In genomic region chr6:41700577-41701347, GRCh38 we compare ENCODE assay signal across 14 cellular contexts. TPM values are rescaled to one million over a fixed set of nuclear protein-coding genes. Genes with fewer than 3 reads are reported as not detected.
A peak's percentile ranks its signal among the peaks of the same experiment; 100 is the strongest.
DNase-seq lines count a peak whose midpoint lies in the region; ATAC-seq, FAIRE-seq and TF ChIP-seq lines count a peak whose summit lies in the region.
"Had no signal": no experiment of that assay in that cellular context is flagged by ENCODE, and none has a peak within 500 bp of the region (broad histone marks: within the 10 kb centered on the region; RNA-seq: fewer than 3 reads in every experiment).

No MANE protein-coding gene starts in this region.

- H3K36me3 Mint-ChIP-seq in osteocyte (ENCODE audit: unreplicated experiment), result no peaks in the 10 kb centered on the region

- no peaks in the 10 kb centered on the region for H4K20me1 ChIP-seq in mammary epithelial cell (ENCODE audit: insufficient read depth, low read length)

- H3K4me3 ChIP-seq in astrocyte of the spinal cord (ENCODE audit: low read depth, low read length), result no peak overlapping the region
- no peak overlapping the region for H3K4me3 ChIP-seq in left ventricle myocardium inferior
- no peak overlapping the region for H3K4me3 ChIP-seq in mammary epithelial cell (replicated peaks in 1 of 3; ENCODE audit: insufficient read depth in 1 of 3, low read depth in 2 of 3, low read length in 3 of 3)
- H3K4me3 ChIP-seq: lower lobe of right lung, vagina had no signal

- peaks cover 16% of the 10 kb centered on the region for H3K79me2 ChIP-seq in mammary epithelial cell (ENCODE audit: insufficient read depth, low read length)

- H3K4me1 ChIP-seq in left ventricle myocardium inferior (peaks cover 82% of the 10 kb centered on the region), mammary epithelial cell (ENCODE audit: insufficient read depth, low read length) (peaks cover 29% of the 10 kb centered on the region)

- H3K9me3 ChIP-seq in left ventricle myocardium inferior (replicated peaks) (no peaks in the 10 kb centered on the region), mammary epithelial cell (replicated peaks; ENCODE audit: insufficient read depth, low read length) (no peaks in the 10 kb centered on the region)
- H3K9me3 ChIP-seq: lower lobe of right lung, vagina had no signal

- peak; percentile 7 for TF ChIP-seq CTCF in astrocyte of the spinal cord (IDR thresholded peaks at IDR 0.05; ENCODE audit: low read depth, low read length)
- TF ChIP-seq CTCF in left ventricle myocardium inferior (IDR thresholded peaks at IDR 0.05; ENCODE audit: borderline replicate concordance), result peak; percentile 29
- no peak for TF ChIP-seq CTCF in osteocyte (IDR thresholded peaks at IDR 0.05)
- no peak for TF ChIP-seq CTCF in mammary epithelial cell (conservative IDR thresholded peaks at IDR 0.05 in 1 of 2, IDR thresholded peaks at IDR 0.05 in 1 of 2; ENCODE audit: extremely low read depth in 1 of 2, insufficient read depth in 1 of 2, low read depth in 1 of 2, low read length in 2 of 2)

- H3K9me3 Mint-ChIP-seq in osteocyte (ENCODE audit: unreplicated experiment), result no peaks in the 10 kb centered on the region
- H3K9me3 Mint-ChIP-seq: activated T-cell treated with anti-CD3 and anti-CD28 coated beads, Interleukin-2, amount 50 U/mL, for 4 hours had no signal

- H3K4me2 ChIP-seq in mammary epithelial cell (ENCODE audit: insufficient read depth, low read depth, low read length), result no peak overlapping the region

- no peak for FAIRE-seq in RCC 7860 (lab: Jason Lieb, UNC)

- no TSS peak for BruUV-seq in mammary epithelial cell (replicated peaks; lab: Mats Ljungman, UMichigan)

- dilution Hi-C loops in mammary epithelial cell (cut with HindIII; ENCODE audit: low sequenced_read_pairs), result no loop called here

- H3K27me3 ChIP-seq in left ventricle myocardium inferior (ENCODE audit: low read depth) (no peaks in the 10 kb centered on the region), mammary epithelial cell (ENCODE audit: insufficient read depth, low read length) (no peaks in the 10 kb centered on the region)
- H3K27me3 ChIP-seq: vagina had no signal

- in situ Hi-C loops in astrocyte of the spinal cord (cut with HindIII; ENCODE audit: low sequenced_read_pairs) (no loop called here), mammary epithelial cell (cut with MboI; ENCODE audit: low sequenced_read_pairs in 2 of 2) (no loop called here)

- DNase-seq in ELF-1 (ENCODE audit: low read depth, low spot score), result peak; percentile 59
- DNase-seq in astrocyte of the spinal cord (ENCODE audit: low read depth, low spot score), result peak; percentile 52
- DNase-seq in left ventricle myocardium inferior, result peak; percentile 47
- no peak for DNase-seq in osteocyte (ENCODE audit: extremely low spot score, unreplicated experiment)
- DNase-seq in activated T-cell treated with anti-CD3 and anti-CD28 coated beads, Interleukin-2, amount 50 U/mL, for 48 hours, result no peak
- no peak for DNase-seq in mammary epithelial cell
- no peak for DNase-seq in RCC 7860 (ENCODE audit: low spot score)
- DNase-seq: activated CD4-positive, alpha-beta T cell treated with anti-CD3 and anti-CD28 coated beads for 48 hours; activated T-cell treated with anti-CD3 and anti-CD28 coated beads, Interleukin-2, amount 50 U/mL, for 4 hours; DMS53; lower lobe of right lung had no signal

- H3K36me3 ChIP-seq in left ventricle myocardium inferior, result peaks cover 6% of the 10 kb centered on the region
- no peaks in the 10 kb centered on the region for H3K36me3 ChIP-seq in mammary epithelial cell (ENCODE audit: insufficient read depth, low read length)
- H3K36me3 ChIP-seq: vagina had no signal

- 87% methylated on average over 16 of the region's 19 CpGs for WGBS in mammary epithelial cell (ENCODE audit: low coverage, missing lambda C conversion rate)

- CTCF ChIA-PET in mammary epithelial cell (lab: Charles Lee; ENCODE audit: low non-redundant PET), result no interaction called here

- peaks cover 59% of the 10 kb centered on the region for H3K4me1 Mint-ChIP-seq in osteocyte (ENCODE audit: unreplicated experiment)

- intact Hi-C loops in left ventricle myocardium inferior (cut with micrococcal nuclease) (no loop called here), mammary epithelial cell (cut with micrococcal nuclease) (no loop called here)

- peak overlapping the region; percentile 86 for H3K27ac ChIP-seq in left ventricle myocardium inferior (replicated peaks)
- H3K27ac ChIP-seq in mammary epithelial cell (ENCODE audit: insufficient read depth, low read depth, low read length), result no peak overlapping the region
- H3K27ac ChIP-seq: lower lobe of right lung, vagina had no signal

- no peak for ATAC-seq in HG03095 (IDR thresholded peaks at IDR 0.05; ENCODE audit: unreplicated experiment)
- ATAC-seq: activated T-cell treated with anti-CD3 and anti-CD28 coated beads, Interleukin-2, amount 50 U/mL, for 4 hours had no signal

- H3K27me3 Mint-ChIP-seq in osteocyte (ENCODE audit: unreplicated experiment), result no peaks in the 10 kb centered on the region

- peak overlapping the region; percentile 5 for H3K4me3 Mint-ChIP-seq in osteocyte (ENCODE audit: unreplicated experiment)
- H3K4me3 Mint-ChIP-seq: activated T-cell treated with anti-CD3 and anti-CD28 coated beads, Interleukin-2, amount 50 U/mL, for 4 hours had no signal

- no peak overlapping the region for H2AFZ ChIP-seq in mammary epithelial cell (ENCODE audit: low read depth, low read length)

- peak overlapping the region; percentile 79 for H3K27ac Mint-ChIP-seq in osteocyte (ENCODE audit: unreplicated experiment)

- no peak overlapping the region for H3K9ac ChIP-seq in mammary epithelial cell (ENCODE audit: insufficient read depth, low read length)

RNA-seq across cellular contexts. Expression of gene TFEB, which starts 34.6 kb away (rescaled TPM):
- 39.9 TPM for total RNA-seq in left ventricle myocardium inferior
- total RNA-seq in osteocyte, result 8.9 and 11.1 TPM in 2 replicates
- 10 to 100 TPM; 25.9 to 29.0 TPM for total RNA-seq in mammary epithelial cell
- polyA plus RNA-seq in mammary epithelial cell, result 10.9 TPM
- 10.8 TPM for polyA minus RNA-seq in mammary epithelial cell

RNA-seq across cellular contexts. Expression of gene PGC, which starts 46.4 kb away (rescaled TPM):
- not detected for total RNA-seq in left ventricle myocardium inferior
- total RNA-seq in osteocyte, result not detected in 2 replicates
- not detected for total RNA-seq in mammary epithelial cell
- polyA plus RNA-seq in mammary epithelial cell, result not detected
- not detected for polyA minus RNA-seq in mammary epithelial cell
- total RNA-seq: posterior vena cava had no signal

Comparison
In these comparisons a context has a peak if more than half of its experiments do, and no peak if none do; other contexts are left out.
1. DNase-seq: peak in ELF-1 (single experiment), astrocyte of the spinal cord (single experiment) and left ventricle myocardium inferior (single experiment); none in osteocyte (single experiment), activated T-cell treated with anti-CD3 and anti-CD28 coated beads, Interleukin-2, amount 50 U/mL, for 48 hours (0 of 2), mammary epithelial cell (single experiment) and RCC 7860 (single experiment).
2. CTCF ChIP-seq: peak in astrocyte of the spinal cord (single experiment) and left ventricle myocardium inferior (single experiment); none in osteocyte (single experiment) and mammary epithelial cell (0 of 2).